In genomic region chr6:151022492-151022891, GRCh38 we compare ENCODE assay signal across 21 cellular contexts.
A peak's percentile ranks its signal among the peaks of the same experiment; 100 is the strongest.
DNase-seq lines count a peak whose midpoint lies in the region; ATAC-seq and TF ChIP-seq lines count a peak whose summit lies in the region.
"Had no signal": no experiment of that assay in that cellular context is flagged by ENCODE, and none has a peak within 500 bp of the region (broad histone marks: within the 10 kb centered on the region; RNA-seq: fewer than 3 reads in every experiment).

No MANE protein-coding gene starts in this region.

- H3K4me1 ChIP-seq in esophagus squamous epithelium = peaks cover 0 to 24% (median 0%) of the 10 kb centered on the region in 3 donors
- H3K4me1 ChIP-seq: colonic mucosa had no signal

- no peaks in the 10 kb centered on the region for H3K9me3 Mint-ChIP-seq in neural crest cell
- H3K9me3 Mint-ChIP-seq: activated naive CD8-positive, alpha-beta T cell treated with anti-CD3 and anti-CD28 coated beads, Interleukin-2, amount 10 ng/mL, durations not matched to agents 7 days and 5 days; naive thymus-derived CD8-positive, alpha-beta T cell had no signal

- peaks cover 14% of the 10 kb centered on the region for H3K36me3 Mint-ChIP-seq in neural crest cell (ENCODE audit: low read depth)

- H3K4me3 Mint-ChIP-seq in neural crest cell = peak overlapping the region; percentile 25
- H3K4me3 Mint-ChIP-seq: activated naive CD8-positive, alpha-beta T cell treated with anti-CD3 and anti-CD28 coated beads, Interleukin-2, amount 10 ng/mL, durations not matched to agents 7 days and 5 days; naive thymus-derived CD8-positive, alpha-beta T cell had no signal

- intact Hi-C loops in esophagus squamous epithelium (cut with DNase I) = no loop called here

- no peaks in the 10 kb centered on the region for H3K36me3 ChIP-seq in esophagus squamous epithelium
- H3K36me3 ChIP-seq: colonic mucosa had no signal

- no peaks in the 10 kb centered on the region for H3K27me3 Mint-ChIP-seq in neural crest cell (ENCODE audit: low read depth)
- H3K27me3 Mint-ChIP-seq: activated naive CD8-positive, alpha-beta T cell treated with anti-CD3 and anti-CD28 coated beads, Interleukin-2, amount 10 ng/mL, durations not matched to agents 7 days and 5 days; naive thymus-derived CD8-positive, alpha-beta T cell; progenitor cell of endocrine pancreas had no signal

- H3K4me1 Mint-ChIP-seq in neural crest cell = peaks cover 38% of the 10 kb centered on the region
- H3K4me1 Mint-ChIP-seq: activated naive CD8-positive, alpha-beta T cell treated with anti-CD3 and anti-CD28 coated beads, Interleukin-2, amount 10 ng/mL, durations not matched to agents 7 days and 5 days; naive thymus-derived CD8-positive, alpha-beta T cell had no signal

- 76 to 81% methylated on average over 3 of the region's 3 CpGs for WGBS in esophagus squamous epithelium, 2 donors

- H3K4me3 ChIP-seq in esophagus squamous epithelium = no peak overlapping the region
- H3K4me3 ChIP-seq: colonic mucosa, heart right ventricle, smooth muscle cell, stomach had no signal

- ATAC-seq in HG03135 (IDR thresholded peaks at IDR 0.05; ENCODE audit: unreplicated experiment) (no peak), GM18519 (IDR thresholded peaks at IDR 0.05; ENCODE audit: low FRiP score, unreplicated experiment) (no peak)
- ATAC-seq: naive thymus-derived CD8-positive, alpha-beta T cell had no signal

- TF ChIP-seq CTCF in neural crest cell (conservative IDR thresholded peaks at IDR 0.05) = no peak
- no peak for TF ChIP-seq CTCF in esophagus squamous epithelium (IDR thresholded peaks at IDR 0.05)

- peak overlapping the region in 1 of 4 donors; percentile 33 for H3K27ac ChIP-seq in esophagus squamous epithelium
- H3K27ac ChIP-seq: colonic mucosa had no signal

- H3K9me3 ChIP-seq in esophagus squamous epithelium = no peaks in the 10 kb centered on the region
- H3K9me3 ChIP-seq: colonic mucosa, heart right ventricle, stomach had no signal

- DNase-seq in COLO829 (ENCODE audit: low spot score) = peak; percentile 44
- DNase-seq in RPMI7951 (ENCODE audit: low read depth) = peak; percentile 60
- DNase-seq in foreskin melanocyte = peak; percentile 45
- peak; percentile 40 for DNase-seq in neural crest cell (ENCODE audit: low read depth, low spot score)
- no peak for DNase-seq in hypothalamus (lab: John Stamatoyannopoulos, UW)
- no peak for DNase-seq in esophagus squamous epithelium (lab: John Stamatoyannopoulos, UW)
- DNase-seq: activated naive CD8-positive, alpha-beta T cell treated with anti-CD3 and anti-CD28 coated beads, Interleukin-2, amount 10 ng/mL, durations not matched to agents 7 days and 5 days; colonic mucosa; DMS79; heart right ventricle; mammary epithelial cell; naive thymus-derived CD8-positive, alpha-beta T cell; NCI-H2171; NCI-H526; stimulated activated CD4-positive, alpha-beta T cell treated with anti-CD3 and anti-CD28 coated beads, Interleukin-4, amount 100 ng/mL, for 24 hours; stomach; trophoblast cell had no signal

- H3K27ac Mint-ChIP-seq in neural crest cell (ENCODE audit: unreplicated experiment) = peak overlapping the region; percentile 3
- H3K27ac Mint-ChIP-seq: activated naive CD8-positive, alpha-beta T cell treated with anti-CD3 and anti-CD28 coated beads, Interleukin-2, amount 10 ng/mL, durations not matched to agents 7 days and 5 days; progenitor cell of endocrine pancreas had no signal

- TF ChIP-seq POLR2A in esophagus squamous epithelium (IDR thresholded peaks at IDR 0.05) = no peak

- no peaks in the 10 kb centered on the region for H3K27me3 ChIP-seq in esophagus squamous epithelium
- H3K27me3 ChIP-seq: colonic mucosa, heart right ventricle, stomach had no signal

Comparison
In these comparisons a context has a peak if more than half of its experiments do, and no peak if none do; other contexts are left out.
1. DNase-seq: peak in COLO829 (single experiment), RPMI7951 (single experiment), foreskin melanocyte (single experiment) and neural crest cell (single experiment); none in hypothalamus (0 of 51) and esophagus squamous epithelium (single experiment).